20 cellular contexts compared by ENCODE assay signal in genomic region chr17:70352834-70353233, GRCh38.
DNase-seq lines count a peak whose midpoint lies in the region; ATAC-seq, FAIRE-seq and TF ChIP-seq lines count a peak whose summit lies in the region.
"Had no signal": no experiment of that assay in that cellular context is flagged by ENCODE, and none has a peak within 500 bp of the region (broad histone marks: within the 10 kb centered on the region; RNA-seq: fewer than 3 reads in every experiment).

No MANE protein-coding gene starts in this region.

- TF ChIP-seq EP300 in A549 (IDR thresholded peaks at IDR 0.05) = no peak
- no peak for TF ChIP-seq EP300 in stomach (IDR thresholded peaks at IDR 0.05)

- H3K27me3 Mint-ChIP-seq in activated T-helper 2 cell treated with anti-CD3 and anti-CD28 coated beads, Interferon-gamma antibody, Interleukin-2, Interleukin-4, amounts not matched to agents 10 μg/mL and 5 μg/mL and 100 μg/mL, durations not matched to agents 14 hours and 24 hours and 36 hours (ENCODE audit: low read depth) = no peaks in the 10 kb centered on the region
- peaks cover 2% of the 10 kb centered on the region for H3K27me3 Mint-ChIP-seq in CD4-positive, alpha-beta T cell
- H3K27me3 Mint-ChIP-seq: IgD-negative memory B cell had no signal

- H3K4me3 ChIP-seq in A549 (no peak overlapping the region), epithelial cell of esophagus (ENCODE audit: low read length) (no peak overlapping the region), stomach (no peak overlapping the region)
- H3K4me3 ChIP-seq: BLaER1, GM23248, HAP-1 had no signal

- H3K4me1 Mint-ChIP-seq in activated T-helper 2 cell treated with anti-CD3 and anti-CD28 coated beads, Interferon-gamma antibody, Interleukin-2, Interleukin-4, amounts not matched to agents 10 μg/mL and 5 μg/mL and 100 μg/mL, durations not matched to agents 14 hours and 24 hours and 36 hours (ENCODE audit: low read depth) = no peaks in the 10 kb centered on the region
- H3K4me1 Mint-ChIP-seq in CD4-positive, alpha-beta T cell (ENCODE audit: low read depth) = no peaks in the 10 kb centered on the region
- H3K4me1 Mint-ChIP-seq: CD8-positive, alpha-beta memory T cell had no signal

- TF ChIP-seq POLR2A in A549 (IDR thresholded peaks at IDR 0.05; ENCODE audit: low read length) (no peak), stomach (IDR thresholded peaks at IDR 0.05) (no peak)

- no peaks in the 10 kb centered on the region for H3K9me3 ChIP-seq in A549
- H3K9me3 ChIP-seq in CD4-positive, alpha-beta T cell (ENCODE audit: control insufficient read depth, low read length) = no peaks in the 10 kb centered on the region
- no peaks in the 10 kb centered on the region for H3K9me3 ChIP-seq in stomach
- H3K9me3 ChIP-seq: BLaER1, HAP-1 had no signal

- no peak for TF ChIP-seq RAD21 in A549 (conservative IDR thresholded peaks at IDR 0.05 in 1 of 2, IDR thresholded peaks at IDR 0.05 in 1 of 2)

- H3K36me3 Mint-ChIP-seq in activated T-helper 2 cell treated with anti-CD3 and anti-CD28 coated beads, Interferon-gamma antibody, Interleukin-2, Interleukin-4, amounts not matched to agents 10 μg/mL and 5 μg/mL and 100 μg/mL, durations not matched to agents 14 hours and 24 hours and 36 hours (ENCODE audit: low read depth) = no peaks in the 10 kb centered on the region
- H3K36me3 Mint-ChIP-seq in CD4-positive, alpha-beta T cell (ENCODE audit: low read depth) = no peaks in the 10 kb centered on the region
- H3K36me3 Mint-ChIP-seq: CD14-positive monocyte; CD8-positive, alpha-beta memory T cell; IgD-negative memory B cell had no signal

- no peak for DNase-seq in A549 (ENCODE audit: low read depth in 1 of 2, low spot score in 1 of 2)
- DNase-seq in CD1c-positive myeloid dendritic cell (ENCODE audit: extremely low spot score) = peak; percentile 36
- DNase-seq in NOMO-1 treated with DMSO at 0.1 percent for 48 hours (lab: John Stamatoyannopoulos, UW; ENCODE audit: unreplicated experiment) = peak; percentile 37
- peak; percentile 50 for DNase-seq in epithelial cell of esophagus (ENCODE audit: low read depth)
- no peak for DNase-seq in activated naive CD4-positive, alpha-beta T cell treated with anti-CD3 and anti-CD28 coated beads, Interleukin-2, amount 50 U/mL, for 16 hours
- DNase-seq in activated T-helper 2 cell treated with anti-CD3 and anti-CD28 coated beads, Interferon-gamma antibody, Interleukin-2, Interleukin-4, amounts not matched to agents 10 μg/mL and 5 μg/mL and 100 μg/mL, durations not matched to agents 14 hours and 24 hours and 36 hours (ENCODE audit: low spot score) = no peak
- no peak for DNase-seq in CD4-positive, alpha-beta T cell
- DNase-seq in stomach = no peak
- DNase-seq: CD8-positive, alpha-beta memory T cell; COR-L47; GM23248; KBM-7 had no signal

- H3K27ac ChIP-seq in A549 (no peak overlapping the region), stomach (no peak overlapping the region)
- H3K27ac ChIP-seq in CD4-positive, alpha-beta T cell (ENCODE audit: low read depth, low read length) = no peak overlapping the region
- H3K27ac ChIP-seq: BLaER1, GM23248, HL-60 had no signal

- FAIRE-seq in A549 (lab: Jason Lieb, UNC) = no peak
- FAIRE-seq: G401.6, GM12891, GM19239 had no signal

- no peak for ATAC-seq in A549
- ATAC-seq in CD4-positive, alpha-beta T cell (ENCODE audit: poor library complexity) = no peak

- H3K4me3 Mint-ChIP-seq in activated T-helper 2 cell treated with anti-CD3 and anti-CD28 coated beads, Interferon-gamma antibody, Interleukin-2, Interleukin-4, amounts not matched to agents 10 μg/mL and 5 μg/mL and 100 μg/mL, durations not matched to agents 14 hours and 24 hours and 36 hours (ENCODE audit: low read depth) = no peak overlapping the region
- no peak overlapping the region for H3K4me3 Mint-ChIP-seq in CD4-positive, alpha-beta T cell
- H3K4me3 Mint-ChIP-seq: CD14-positive monocyte; CD8-positive, alpha-beta memory T cell; IgD-negative memory B cell had no signal

- H3K4me1 ChIP-seq in A549 (no peaks in the 10 kb centered on the region), stomach (no peaks in the 10 kb centered on the region)
- H3K4me1 ChIP-seq: BLaER1, HAP-1 had no signal

- no peak overlapping the region for H3K4me2 ChIP-seq in A549
- H3K4me2 ChIP-seq: BLaER1 had no signal

- POLR2A ChIA-PET in A549 (lab: Yijun Ruan, JAX) = no interaction called here
- POLR2A ChIA-PET in CD4-positive, alpha-beta T cell (lab: Charles Lee) = no interaction called here

- H3K36me3 ChIP-seq in stomach = no peaks in the 10 kb centered on the region
- H3K36me3 ChIP-seq: BLaER1, HAP-1 had no signal

- no peaks in the 10 kb centered on the region for H3K27me3 ChIP-seq in CD4-positive, alpha-beta T cell (ENCODE audit: control insufficient read depth, insufficient read depth, low read length)
- no peaks in the 10 kb centered on the region for H3K27me3 ChIP-seq in stomach
- H3K27me3 ChIP-seq: BLaER1 had no signal

- CTCF ChIA-PET in A549 (lab: Yijun Ruan, JAX) = no interaction called here
- CTCF ChIA-PET in CD4-positive, alpha-beta T cell (lab: Charles Lee) = no interaction called here

- TF ChIP-seq CTCF in A549 (IDR thresholded peaks at IDR 0.05) (no peak), epithelial cell of esophagus (IDR thresholded peaks at IDR 0.05; ENCODE audit: insufficient read depth, low read depth, low read length, missing control alignments) (no peak), stomach (IDR thresholded peaks at IDR 0.05) (no peak)
- TF ChIP-seq CTCF in CD4-positive, alpha-beta T cell (IDR thresholded peaks at IDR 0.05) = no peak

- H3K27ac Mint-ChIP-seq in activated T-helper 2 cell treated with anti-CD3 and anti-CD28 coated beads, Interferon-gamma antibody, Interleukin-2, Interleukin-4, amounts not matched to agents 10 μg/mL and 5 μg/mL and 100 μg/mL, durations not matched to agents 14 hours and 24 hours and 36 hours = no peak overlapping the region
- H3K27ac Mint-ChIP-seq in CD4-positive, alpha-beta T cell = no peak overlapping the region
- H3K27ac Mint-ChIP-seq: CD14-positive monocyte; CD8-positive, alpha-beta memory T cell had no signal

- WGBS in A549 (ENCODE audit: missing lambda C conversion rate) = 54% methylated on average over 3 of the region's 3 CpGs
- 46 to 77% (median 52%) methylated on average over 3 of the region's 3 CpGs for WGBS in stomach, 5 donors

- intact Hi-C loops in activated T-helper 2 cell treated with anti-CD3 and anti-CD28 coated beads, Interferon-gamma antibody, Interleukin-2, Interleukin-4, amounts not matched to agents 10 μg/mL and 5 μg/mL and 100 μg/mL, durations not matched to agents 14 hours and 24 hours and 36 hours (cut with micrococcal nuclease) = no loop called here
- intact Hi-C loops in CD4-positive, alpha-beta T cell (cut with DNase I, micrococcal nuclease) = no loop called here
- intact Hi-C loops in stomach (cut with DNase I; ENCODE audit: low total_unique reads) = no loop called here

- H3K9me3 Mint-ChIP-seq in activated T-helper 2 cell treated with anti-CD3 and anti-CD28 coated beads, Interferon-gamma antibody, Interleukin-2, Interleukin-4, amounts not matched to agents 10 μg/mL and 5 μg/mL and 100 μg/mL, durations not matched to agents 14 hours and 24 hours and 36 hours = no peaks in the 10 kb centered on the region
- H3K9me3 Mint-ChIP-seq in CD4-positive, alpha-beta T cell = no peaks in the 10 kb centered on the region

TF ChIP-seq in A549, 52 proteins besides CTCF, POLR2A, EP300 and RAD21:
- TF ChIP-seq TFCP2L1 (CRISPR knock-in tag; IDR thresholded peaks at IDR 0.05) = no peak
- no peak for TF ChIP-seq BHLHE40 (IDR thresholded peaks at IDR 0.05; ENCODE audit: low read depth, low read length)
- TF ChIP-seq ESRRA (IDR thresholded peaks at IDR 0.05; ENCODE audit: borderline replicate concordance, low read length) = no peak
- peak; percentile 72 for TF ChIP-seq MAFK (IDR thresholded peaks at IDR 0.05; ENCODE audit: partially characterized antibody)

Comparison
In these comparisons a context has a peak if more than half of its experiments do, and no peak if none do; other contexts are left out.
1. DNase-seq: peak in CD1c-positive myeloid dendritic cell (single experiment), NOMO-1 treated with DMSO at 0.1 percent for 48 hours (single experiment) and epithelial cell of esophagus (single experiment); none in A549 (0 of 2), activated naive CD4-positive, alpha-beta T cell treated with anti-CD3 and anti-CD28 coated beads, Interleukin-2, amount 50 U/mL, for 16 hours (single experiment), activated T-helper 2 cell treated with anti-CD3 and anti-CD28 coated beads, Interferon-gamma antibody, Interleukin-2, Interleukin-4, amounts not matched to agents 10 μg/mL and 5 μg/mL and 100 μg/mL, durations not matched to agents 14 hours and 24 hours and 36 hours (single experiment), CD4-positive, alpha-beta T cell (0 of 10) and stomach (single experiment).